ENCODE assay signal across 10 cellular contexts in the genomic region with DNA sequence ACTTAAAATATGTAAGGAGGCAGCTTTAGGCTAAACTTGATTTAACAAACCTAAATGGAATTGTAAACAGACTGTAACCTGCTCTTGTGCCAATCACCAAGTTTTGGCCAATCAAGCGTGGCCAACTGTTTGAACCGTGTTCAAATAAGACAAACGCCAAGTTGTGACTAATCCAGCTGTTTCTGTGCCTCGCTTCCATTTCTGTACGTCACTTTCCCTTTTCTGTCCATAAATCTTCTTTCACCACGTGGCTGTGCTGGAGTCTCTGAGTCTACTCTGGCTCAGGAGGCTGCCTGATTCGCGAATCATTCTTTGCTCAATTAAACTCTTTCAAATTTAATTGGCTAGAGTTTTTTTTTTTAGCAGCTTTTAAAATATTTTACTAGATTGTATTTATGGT.
DNase-seq lines count a peak whose midpoint lies in the region; TF ChIP-seq lines count a peak whose summit lies in the region.
"Had no signal": no experiment of that assay in that cellular context is flagged by ENCODE, and none has a peak within 500 bp of the region (broad histone marks: within the 10 kb centered on the region; RNA-seq: fewer than 3 reads in every experiment).

No MANE protein-coding gene starts in this region.

- peaks cover 15% of the 10 kb centered on the region for H3K27me3 Mint-ChIP-seq in HFFc6 (ENCODE audit: insufficient read depth)

- no peak overlapping the region for H3K4me3 Mint-ChIP-seq in HFFc6

- TF ChIP-seq CTCF in HFFc6 (IDR thresholded peaks at IDR 0.05) (no peak), astrocyte of the cerebellum (IDR thresholded peaks at IDR 0.05; ENCODE audit: low read depth, low read length, missing control alignments) (no peak), transverse colon (IDR thresholded peaks at IDR 0.05) (no peak), BE2C (IDR thresholded peaks at IDR 0.05; ENCODE audit: low read depth, low read length) (no peak), GM10266 (IDR thresholded peaks at IDR 0.05; ENCODE audit: control insufficient read depth, insufficient read depth, low read depth, missing control alignments) (no peak)

- DNase-seq in HFFc6 (peak; percentile 79), astrocyte of the cerebellum (ENCODE audit: low read depth) (peak; percentile 66), kidney glomerular epithelial cell (lab: John Stamatoyannopoulos, UW) (peak; percentile 88), transverse colon (no peak), BE2C (no peak), NCI-H2196 (lab: John Stamatoyannopoulos, UW; ENCODE audit: unreplicated experiment) (no peak), GM10266 (ENCODE audit: extremely low spot score) (no peak)
- DNase-seq: GOT3, mesendoderm, NCI-H1092 treated with DMSO at 0.1 percent for 48 hours had no signal

- WGBS in transverse colon (ENCODE audit: low coverage in 1 of 2), 2 donors: 58 to 61% methylated on average over 8 of the region's 8 CpGs

- H3K36me3 Mint-ChIP-seq in HFFc6 (ENCODE audit: low read depth): no peaks in the 10 kb centered on the region

- H3K27ac Mint-ChIP-seq in HFFc6: no peak overlapping the region

- H3K36me3 ChIP-seq in transverse colon (no peaks in the 10 kb centered on the region), BE2C (no peaks in the 10 kb centered on the region)

- no peaks in the 10 kb centered on the region for H3K9me3 ChIP-seq in transverse colon
- H3K9me3 ChIP-seq in BE2C: no peaks in the 10 kb centered on the region

- H3K4me1 ChIP-seq in transverse colon (peaks cover 0 to 8% (median 4%) of the 10 kb centered on the region in 4 donors), BE2C (no peaks in the 10 kb centered on the region)

- H3K4me3 ChIP-seq in astrocyte of the cerebellum (ENCODE audit: low read depth, low read length) (no peak overlapping the region), transverse colon (no peak overlapping the region), BE2C (ENCODE audit: low read depth, low read length) (no peak overlapping the region)

- in situ Hi-C loops in astrocyte of the cerebellum (cut with HindIII; ENCODE audit: low sequenced_read_pairs): no loop called here
- in situ Hi-C loops in transverse colon (cut with MboI; ENCODE audit: low pct_ligation_motif_present in 1 of 4, low pct_unique_long_range_greater_than_20kb in 1 of 4, low sequenced_read_pairs in 3 of 4): no loop called here

- H3K27me3 ChIP-seq in transverse colon (no peaks in the 10 kb centered on the region), BE2C (no peaks in the 10 kb centered on the region)

- no peak for TF ChIP-seq EP300 in transverse colon (IDR thresholded peaks at IDR 0.05; ENCODE audit: low read depth)

- no peak for TF ChIP-seq POLR2A in transverse colon (IDR thresholded peaks at IDR 0.05)

- peak overlapping the region; percentile 36 to 77 (median 64) for H3K27ac ChIP-seq in transverse colon

- no peaks in the 10 kb centered on the region for H3K9me3 Mint-ChIP-seq in HFFc6

- intact Hi-C loops in transverse colon (cut with DNase I; ENCODE audit: low total_unique reads): no loop called here

- H3K4me1 Mint-ChIP-seq in HFFc6 (ENCODE audit: low read depth): peaks cover 16% of the 10 kb centered on the region

Comparison
In these comparisons a context has a peak if more than half of its experiments do, and no peak if none do; other contexts are left out.
1. DNase-seq: peak in HFFc6 (single experiment), astrocyte of the cerebellum (single experiment) and kidney glomerular epithelial cell (single experiment); none in transverse colon (single experiment), BE2C (single experiment), NCI-H2196 (single experiment) and GM10266 (single experiment).